ENCODE assay signal across 24 cellular contexts in genomic region chr6:144883915-144884314, GRCh38.
DNase-seq lines count a peak whose midpoint lies in the region; ATAC-seq, FAIRE-seq and TF ChIP-seq lines count a peak whose summit lies in the region.
"Had no signal": no experiment of that assay in that cellular context is flagged by ENCODE, and none has a peak within 500 bp of the region (broad histone marks: within the 10 kb centered on the region; RNA-seq: fewer than 3 reads in every experiment).

No MANE protein-coding gene starts in this region.

- no peak for DNase-seq in HepG2 (ENCODE audit: low spot score)
- DNase-seq in right lobe of liver, result no peak
- DNase-seq in NCI-H69 (lab: John Stamatoyannopoulos, UW), result peak; percentile 8
- DNase-seq in NCI-H82 treated with DMSO at 0.1 percent for 48 hours (lab: John Stamatoyannopoulos, UW; ENCODE audit: unreplicated experiment), result peak; percentile 12
- peak; percentile 33 to 38 for DNase-seq in trophoblast cell
- DNase-seq in Karpas-422, result no peak
- DNase-seq in DMS53 (lab: John Stamatoyannopoulos, UW), result no peak
- no peak for DNase-seq in dedifferentiated amniotic fluid mesenchymal stem cell (ENCODE audit: extremely low spot score)
- DNase-seq: AML-193; C1 segment of cervical spinal cord; CD4-positive, alpha-beta memory T cell; CD4-positive, CD25-positive, alpha-beta regulatory T cell; CD8-positive, alpha-beta memory T cell; COR-L47; DMS 273 treated with DMSO at 0.1 percent for 48 hours; DMS153; DMS79 treated with DMSO at 0.1 percent for 48 hours; GF-D8 had no signal

- no TSS peak for BruUV-seq in HepG2 (replicated peaks; lab: Mats Ljungman, UMichigan)

- H4K20me1 ChIP-seq in HepG2 (ENCODE audit: insufficient read depth, low read length) (no peaks in the 10 kb centered on the region), Karpas-422 (ENCODE audit: insufficient read depth, low read depth, low read length) (no peaks in the 10 kb centered on the region)
- H4K20me1 ChIP-seq: BLaER1 had no signal

- no peak overlapping the region for H3K18ac ChIP-seq in trophoblast cell (ENCODE audit: low read length)

- H3K27ac ChIP-seq in HepG2 (ENCODE audit: extremely low read length, insufficient read depth, low read length) (no peak overlapping the region), right lobe of liver (no peak overlapping the region), trophoblast cell (ENCODE audit: low read depth, low read length) (no peak overlapping the region), Karpas-422 (ENCODE audit: low read length) (no peak overlapping the region)
- H3K27ac ChIP-seq: 22Rv1, A549, BLaER1 had no signal

- CTCF ChIA-PET in HepG2 (lab: Yijun Ruan, JAX; ENCODE audit: low intra/inter-chr PET ratio, low total read pairs), result no interaction called here

- H3K9me2 ChIP-seq in Karpas-422 (replicated peaks; ENCODE audit: insufficient read depth, low read length), result no peaks in the 10 kb centered on the region

- no peak overlapping the region for H2AFZ ChIP-seq in HepG2 (ENCODE audit: low read length)
- H2AFZ ChIP-seq in trophoblast cell (ENCODE audit: insufficient read depth, low read length, poor library complexity), result no peak overlapping the region
- H2AFZ ChIP-seq in Karpas-422 (ENCODE audit: low read length), result no peak overlapping the region

- TF ChIP-seq POLR2A in HepG2 (IDR thresholded peaks at IDR 0.05; ENCODE audit: insufficient read depth in 1 of 2, low read depth in 2 of 2, low read length in 2 of 2) (no peak), right lobe of liver (IDR thresholded peaks at IDR 0.05) (no peak)

- peak; percentile 35; the same call in 1 of the 3 replicates for ATAC-seq in HepG2
- ATAC-seq in right lobe of liver, result no peak
- ATAC-seq: A549 had no signal

- H3K4ac ChIP-seq in trophoblast cell (ENCODE audit: low read depth, low read length), result no peak overlapping the region

- TF ChIP-seq EP300 in HepG2 (IDR thresholded peaks at IDR 0.05; ENCODE audit: low read depth in 2 of 2, low read length in 2 of 2) (no peak), HepG2 (CRISPR knock-in tag; IDR thresholded peaks at IDR 0.05; ENCODE audit: borderline replicate concordance) (no peak)

- H3K4me3 ChIP-seq in HepG2 (replicated peaks in 1 of 3; ENCODE audit: insufficient read depth in 1 of 3, low read depth in 2 of 3, low read length in 3 of 3) (no peak overlapping the region), right lobe of liver (no peak overlapping the region), trophoblast cell (ENCODE audit: low read depth, low read length) (no peak overlapping the region), Karpas-422 (ENCODE audit: low read length) (no peak overlapping the region)
- H3K4me3 ChIP-seq: A549, BLaER1 had no signal

- H3K79me2 ChIP-seq in HepG2 (ENCODE audit: insufficient read depth, low read length) (no peaks in the 10 kb centered on the region), trophoblast cell (ENCODE audit: control insufficient read depth, insufficient read depth, low read length, poor library complexity) (no peaks in the 10 kb centered on the region), Karpas-422 (ENCODE audit: low read length) (no peaks in the 10 kb centered on the region)

- no peak for TF ChIP-seq CTCF in HepG2 (CRISPR knock-in tag; IDR thresholded peaks at IDR 0.05)
- no peak for TF ChIP-seq CTCF in right lobe of liver (IDR thresholded peaks at IDR 0.05)

- H3K27me3 ChIP-seq in HepG2 (ENCODE audit: control insufficient read depth in 1 of 2, insufficient read depth in 2 of 2, low read length in 2 of 2), result peaks cover 2 to 16% of the 10 kb centered on the region in 2 experiments; a peak in 3 of 5 replicates
- no peaks in the 10 kb centered on the region for H3K27me3 ChIP-seq in right lobe of liver
- H3K27me3 ChIP-seq in trophoblast cell (ENCODE audit: insufficient read depth, low read length), result no peaks in the 10 kb centered on the region
- no peaks in the 10 kb centered on the region for H3K27me3 ChIP-seq in Karpas-422 (ENCODE audit: low read length)
- H3K27me3 ChIP-seq: BLaER1 had no signal

- POLR2A ChIA-PET in HepG2 (lab: Yijun Ruan, JAX), result no interaction called here

- no peak overlapping the region for H3K23ac ChIP-seq in trophoblast cell (ENCODE audit: low read length)

- H3K9ac ChIP-seq in HepG2 (ENCODE audit: insufficient read depth, low read depth, low read length) (no peak overlapping the region), trophoblast cell (ENCODE audit: low read length) (no peak overlapping the region), Karpas-422 (ENCODE audit: low read length) (no peak overlapping the region)
- H3K9ac ChIP-seq: BLaER1 had no signal

- no peaks in the 10 kb centered on the region for H3K36me3 ChIP-seq in HepG2 (replicated peaks in 1 of 2; ENCODE audit: control insufficient read depth in 1 of 2, insufficient read depth in 2 of 2, low read length in 2 of 2)
- no peaks in the 10 kb centered on the region for H3K36me3 ChIP-seq in right lobe of liver
- no peaks in the 10 kb centered on the region for H3K36me3 ChIP-seq in trophoblast cell (ENCODE audit: control insufficient read depth in 1 of 2, insufficient read depth in 2 of 2, low read length in 2 of 2)
- H3K36me3 ChIP-seq in Karpas-422 (ENCODE audit: insufficient read depth, low read length), result no peaks in the 10 kb centered on the region
- H3K36me3 ChIP-seq: BLaER1 had no signal

- H3K4me2 ChIP-seq in HepG2 (ENCODE audit: low read depth, low read length) (no peak overlapping the region), trophoblast cell (ENCODE audit: low read length) (no peak overlapping the region), Karpas-422 (ENCODE audit: low read depth, low read length, poor library complexity, severe bottlenecking) (no peak overlapping the region)
- H3K4me2 ChIP-seq: A549, BLaER1 had no signal

- no peak overlapping the region for H2BK12ac ChIP-seq in trophoblast cell (ENCODE audit: low read length)

- intact Hi-C loops in HepG2 (cut with micrococcal nuclease; ENCODE audit: unreplicated experiment) (no loop called here), right lobe of liver (cut with DNase I) (no loop called here)

- TF ChIP-seq RAD21 in HepG2 (CRISPR knock-in tag; IDR thresholded peaks at IDR 0.05), result no peak

- H2BK120ac ChIP-seq in trophoblast cell (ENCODE audit: insufficient read depth, low read length, poor library complexity), result no peak overlapping the region

- H3K79me1 ChIP-seq in trophoblast cell (ENCODE audit: low read length), result no peaks in the 10 kb centered on the region

- peaks cover 15% of the 10 kb centered on the region for H3K4me1 ChIP-seq in HepG2 (ENCODE audit: insufficient read depth, low read length)
- H3K4me1 ChIP-seq in right lobe of liver, result no peaks in the 10 kb centered on the region
- no peaks in the 10 kb centered on the region for H3K4me1 ChIP-seq in trophoblast cell (ENCODE audit: control insufficient read depth in 1 of 2, insufficient read depth in 2 of 2, low read length in 2 of 2)
- no peaks in the 10 kb centered on the region for H3K4me1 ChIP-seq in Karpas-422 (ENCODE audit: low read length)
- H3K4me1 ChIP-seq: BLaER1 had no signal

- WGBS in HepG2 (ENCODE audit: low lambda C conversion rate), result 3% methylated on average over 2 of the region's 2 CpGs
- 82% methylated on average over 1 of the region's 2 CpGs for WGBS in right lobe of liver (ENCODE audit: insufficient coverage, low coverage, low lambda C conversion rate, missing lambda C conversion rate)
- WGBS in trophoblast cell (ENCODE audit: extremely low coverage, insufficient coverage, insufficient read length), result no CpG with 5 or more reads among the region's 2 CpGs

- H3K14ac ChIP-seq in trophoblast cell (ENCODE audit: low read length), result no peak overlapping the region

- H2AK5ac ChIP-seq in trophoblast cell (ENCODE audit: low read length), result no peak overlapping the region

- in situ Hi-C loops in HepG2 (cut with HindIII; ENCODE audit: extremely low pct_ligation_motif_present, low pct_unique_long_range_greater_than_20kb), result no loop called here

- H3K9me3 ChIP-seq in HepG2 (ENCODE audit: low read length) (no peaks in the 10 kb centered on the region), right lobe of liver (no peaks in the 10 kb centered on the region), trophoblast cell (ENCODE audit: insufficient read depth, low read depth, low read length) (peaks cover 3% of the 10 kb centered on the region), Karpas-422 (ENCODE audit: low read length) (no peaks in the 10 kb centered on the region)
- H3K9me3 ChIP-seq: A549, BLaER1 had no signal

- H4K91ac ChIP-seq in trophoblast cell (ENCODE audit: low read depth, low read length), result no peak overlapping the region

- H4K8ac ChIP-seq in trophoblast cell (ENCODE audit: low read depth, low read length), result no peak overlapping the region

- no peak overlapping the region for H2BK5ac ChIP-seq in trophoblast cell (ENCODE audit: low read depth, low read length, poor library complexity)

- H4K12ac ChIP-seq in trophoblast cell (ENCODE audit: low read depth, low read length), result no peak overlapping the region

- no peak for FAIRE-seq in HepG2 (lab: Jason Lieb, UNC)
- FAIRE-seq: A549, G401.6, GM12891, GM19239 had no signal

TF ChIP-seq in HepG2, 621 proteins besides CTCF, POLR2A, EP300 and RAD21 (continues in another document):
- TF ChIP-seq KDM3A (CRISPR knock-in tag; IDR thresholded peaks at IDR 0.05; ENCODE audit: low read depth) (no peak), STAT5B (CRISPR knock-in tag; IDR thresholded peaks at IDR 0.05) (no peak), MYC (CRISPR knock-in tag; IDR thresholded peaks at IDR 0.05; ENCODE audit: borderline replicate concordance) (no peak), MTERF4 (CRISPR knock-in tag; IDR thresholded peaks at IDR 0.05) (no peak), ELF1 (CRISPR knock-in tag; IDR thresholded peaks at IDR 0.05) (no peak), ZNF567 (CRISPR knock-in tag; IDR thresholded peaks at IDR 0.05; ENCODE audit: borderline replicate concordance) (no peak), HDAC6 (IDR thresholded peaks at IDR 0.05; ENCODE audit: low read depth, low read length) (no peak), KDM5A (IDR thresholded peaks at IDR 0.05; ENCODE audit: borderline replicate concordance, low read length) (no peak)

Comparison
In these comparisons a context has a peak if more than half of its experiments do, and no peak if none do; other contexts are left out.
1. DNase-seq: peak in NCI-H69 (single experiment), NCI-H82 treated with DMSO at 0.1 percent for 48 hours (single experiment) and trophoblast cell (2 of 2); none in HepG2 (single experiment), right lobe of liver (0 of 3), Karpas-422 (single experiment), DMS53 (single experiment) and dedifferentiated amniotic fluid mesenchymal stem cell (single experiment).